In genomic region chr2:152555048-152555447, GRCh38 we compare ENCODE assay signal across 1 cellular context.
TF ChIP-seq lines count a peak whose summit lies in the region.

No MANE protein-coding gene starts in this region.

TF ChIP-seq in H1, 55 proteins besides CTCF, POLR2A, EP300 and RAD21 (continued from another document):
- TF ChIP-seq JUN (IDR thresholded peaks at IDR 0.05; ENCODE audit: low read depth, low read length): no peak
- TF ChIP-seq JUND (IDR thresholded peaks at IDR 0.05; ENCODE audit: low read length): no peak
- TF ChIP-seq, protein P1, sequence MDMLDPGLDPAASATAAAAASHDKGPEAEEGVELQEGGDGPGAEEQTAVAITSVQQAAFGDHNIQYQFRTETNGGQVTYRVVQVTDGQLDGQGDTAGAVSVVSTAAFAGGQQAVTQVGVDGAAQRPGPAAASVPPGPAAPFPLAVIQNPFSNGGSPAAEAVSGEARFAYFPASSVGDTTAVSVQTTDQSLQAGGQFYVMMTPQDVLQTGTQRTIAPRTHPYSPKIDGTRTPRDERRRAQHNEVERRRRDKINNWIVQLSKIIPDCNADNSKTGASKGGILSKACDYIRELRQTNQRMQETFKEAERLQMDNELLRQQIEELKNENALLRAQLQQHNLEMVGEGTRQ (IDR thresholded peaks at IDR 0.05; ENCODE audit: low read length): no peak
- no peak for TF ChIP-seq KDM4A (IDR thresholded peaks at IDR 0.05; ENCODE audit: low read depth, low read length, severe bottlenecking)
- no peak for TF ChIP-seq SUZ12 (IDR thresholded peaks at IDR 0.05; ENCODE audit: low read length)
- TF ChIP-seq SP4 (IDR thresholded peaks at IDR 0.05; ENCODE audit: low read length): no peak
- no peak for TF ChIP-seq CBX8 (IDR thresholded peaks at IDR 0.05; ENCODE audit: borderline replicate concordance, low read depth, low read length)
- TF ChIP-seq ASH2L (IDR thresholded peaks at IDR 0.05; ENCODE audit: low read length): no peak
- TF ChIP-seq MAFK (IDR thresholded peaks at IDR 0.05; ENCODE audit: low read depth, low read length): no peak
